ENCODE assay signal across 25 cellular contexts in genomic region chr10:110798340-110798739, GRCh38.
DNase-seq lines count a peak whose midpoint lies in the region; ATAC-seq and TF ChIP-seq lines count a peak whose summit lies in the region.
"Had no signal": no experiment of that assay in that cellular context is flagged by ENCODE, and none has a peak within 500 bp of the region (broad histone marks: within the 10 kb centered on the region; RNA-seq: fewer than 3 reads in every experiment).

No MANE protein-coding gene starts in this region.

- CTCF ChIA-PET in activated CD8-positive, alpha-beta T cell treated with anti-CD3 and anti-CD28 coated beads for 36 hours (lab: Charles Lee) = interaction anchor here (0.9 to 2.6 kb wide), 7 partner anchors 11 to 98 kb away, joined by 3 to 7 read pairs (median 4); no protein-coding TSS in a partner anchor
- CTCF ChIA-PET in activated CD8-positive, alpha-beta T cell treated with anti-CD3 and anti-CD28 coated beads, Interleukin-2, amount 10 ng/mL, durations not matched to agents 7 days and 5 days (lab: Charles Lee) = interaction anchor here (0.6 to 1.8 kb wide), 6 partner anchors 10 to 84 kb away, joined by 3 to 5 read pairs (median 3); no protein-coding TSS in a partner anchor

- no peak overlapping the region for H3K4me3 Mint-ChIP-seq in activated CD8-positive, alpha-beta T cell treated with anti-CD3 and anti-CD28 coated beads for 36 hours
- no peak overlapping the region for H3K4me3 Mint-ChIP-seq in activated CD8-positive, alpha-beta T cell treated with anti-CD3 and anti-CD28 coated beads, Interleukin-2, amount 10 ng/mL, durations not matched to agents 7 days and 5 days
- H3K4me3 Mint-ChIP-seq in activated T-helper 17 cell treated with anti-CD3 and anti-CD28 coated beads, Interleukin-2, amount 50 U/mL, for 72 hours = no peak overlapping the region
- H3K4me3 Mint-ChIP-seq in glutamatergic neuron (ENCODE audit: unreplicated experiment) = no peak overlapping the region
- peak overlapping the region in 1 of 2 donors; percentile 11 for H3K4me3 Mint-ChIP-seq in stimulated activated naive CD8-positive, alpha-beta T cell treated with anti-CD3 and anti-CD28 coated beads, Interleukin-15, amount 100 ng/mL, for 72 hours
- H3K4me3 Mint-ChIP-seq: CD14-positive monocyte; CD8-positive, alpha-beta memory T cell had no signal

- intact Hi-C loops in activated CD8-positive, alpha-beta T cell treated with anti-CD3 and anti-CD28 coated beads for 36 hours (cut with micrococcal nuclease) = no loop called here

- no peak for TF ChIP-seq CTCF in activated CD8-positive, alpha-beta T cell treated with anti-CD3 and anti-CD28 coated beads for 36 hours (IDR thresholded peaks at IDR 0.05)
- TF ChIP-seq CTCF in glutamatergic neuron (IDR thresholded peaks at IDR 0.05; ENCODE audit: partially characterized antibody, unreplicated experiment) = no peak

- no peaks in the 10 kb centered on the region for H3K9me3 Mint-ChIP-seq in activated CD8-positive, alpha-beta T cell treated with anti-CD3 and anti-CD28 coated beads for 36 hours
- no peaks in the 10 kb centered on the region for H3K9me3 Mint-ChIP-seq in activated CD8-positive, alpha-beta T cell treated with anti-CD3 and anti-CD28 coated beads, Interleukin-2, amount 10 ng/mL, durations not matched to agents 7 days and 5 days (ENCODE audit: insufficient read depth)
- no peaks in the 10 kb centered on the region for H3K9me3 Mint-ChIP-seq in activated T-helper 17 cell treated with anti-CD3 and anti-CD28 coated beads, Interleukin-2, amount 50 U/mL, for 72 hours
- H3K9me3 Mint-ChIP-seq in glutamatergic neuron (ENCODE audit: unreplicated experiment) = peaks cover 7% of the 10 kb centered on the region
- H3K9me3 Mint-ChIP-seq in stimulated activated naive CD8-positive, alpha-beta T cell treated with anti-CD3 and anti-CD28 coated beads, Interleukin-15, amount 100 ng/mL, for 72 hours = peaks cover 0 to 5% of the 10 kb centered on the region in 2 donors
- H3K9me3 Mint-ChIP-seq: CD14-positive monocyte; CD8-positive, alpha-beta memory T cell; IgD-negative memory B cell had no signal

- POLR2A ChIA-PET in activated CD8-positive, alpha-beta T cell treated with anti-CD3 and anti-CD28 coated beads for 36 hours (lab: Charles Lee) = interaction anchor here (0.8 to 1.6 kb wide), 9 partner anchors 10 to 75 kb away, joined by 3 to 5 read pairs (median 3); no protein-coding TSS in a partner anchor
- POLR2A ChIA-PET in activated CD8-positive, alpha-beta T cell treated with anti-CD3 and anti-CD28 coated beads, Interleukin-2, amount 10 ng/mL, durations not matched to agents 7 days and 5 days (lab: Charles Lee) = no interaction called here

- peaks cover 2% of the 10 kb centered on the region for H3K36me3 Mint-ChIP-seq in activated CD8-positive, alpha-beta T cell treated with anti-CD3 and anti-CD28 coated beads for 36 hours (ENCODE audit: low read depth)
- H3K36me3 Mint-ChIP-seq in activated CD8-positive, alpha-beta T cell treated with anti-CD3 and anti-CD28 coated beads, Interleukin-2, amount 10 ng/mL, durations not matched to agents 7 days and 5 days (ENCODE audit: low read depth) = no peaks in the 10 kb centered on the region
- H3K36me3 Mint-ChIP-seq in activated T-helper 17 cell treated with anti-CD3 and anti-CD28 coated beads, Interleukin-2, amount 50 U/mL, for 72 hours (ENCODE audit: low read depth) = no peaks in the 10 kb centered on the region
- H3K36me3 Mint-ChIP-seq in glutamatergic neuron (ENCODE audit: unreplicated experiment) = no peaks in the 10 kb centered on the region
- H3K36me3 Mint-ChIP-seq: CD14-positive monocyte, IgD-negative memory B cell had no signal

- ATAC-seq in activated CD8-positive, alpha-beta T cell treated with anti-CD3 and anti-CD28 coated beads for 36 hours = peak; percentile 68
- ATAC-seq in activated CD8-positive, alpha-beta T cell treated with anti-CD3 and anti-CD28 coated beads, Interleukin-2, amount 10 ng/mL, durations not matched to agents 7 days and 5 days = no peak
- ATAC-seq in activated T-helper 17 cell treated with anti-CD3 and anti-CD28 coated beads, Interleukin-2, amount 50 U/mL, for 72 hours (replicated peaks) = peak; percentile 53
- peak; percentile 19 for ATAC-seq in stimulated activated naive CD8-positive, alpha-beta T cell treated with anti-CD3 and anti-CD28 coated beads, Interleukin-15, amount 100 ng/mL, for 72 hours

- TF ChIP-seq POLR2A in erythroblast (IDR thresholded peaks at IDR 0.05; ENCODE audit: low read length) = no peak

- no peaks in the 10 kb centered on the region for H3K27me3 Mint-ChIP-seq in activated CD8-positive, alpha-beta T cell treated with anti-CD3 and anti-CD28 coated beads for 36 hours
- no peaks in the 10 kb centered on the region for H3K27me3 Mint-ChIP-seq in activated CD8-positive, alpha-beta T cell treated with anti-CD3 and anti-CD28 coated beads, Interleukin-2, amount 10 ng/mL, durations not matched to agents 7 days and 5 days (ENCODE audit: low read depth)
- H3K27me3 Mint-ChIP-seq in activated T-helper 17 cell treated with anti-CD3 and anti-CD28 coated beads, Interleukin-2, amount 50 U/mL, for 72 hours = no peaks in the 10 kb centered on the region
- peaks cover 2% of the 10 kb centered on the region for H3K27me3 Mint-ChIP-seq in glutamatergic neuron (ENCODE audit: unreplicated experiment)
- H3K27me3 Mint-ChIP-seq in stimulated activated naive CD8-positive, alpha-beta T cell treated with anti-CD3 and anti-CD28 coated beads, Interleukin-15, amount 100 ng/mL, for 72 hours = no peaks in the 10 kb centered on the region
- H3K27me3 Mint-ChIP-seq: CD8-positive, alpha-beta memory T cell had no signal

- H3K27ac Mint-ChIP-seq in activated CD8-positive, alpha-beta T cell treated with anti-CD3 and anti-CD28 coated beads for 36 hours = peak overlapping the region; percentile 92
- no peak overlapping the region for H3K27ac Mint-ChIP-seq in activated CD8-positive, alpha-beta T cell treated with anti-CD3 and anti-CD28 coated beads, Interleukin-2, amount 10 ng/mL, durations not matched to agents 7 days and 5 days
- no peak overlapping the region for H3K27ac Mint-ChIP-seq in activated T-helper 17 cell treated with anti-CD3 and anti-CD28 coated beads, Interleukin-2, amount 50 U/mL, for 72 hours
- H3K27ac Mint-ChIP-seq in glutamatergic neuron (ENCODE audit: unreplicated experiment) = peak overlapping the region; percentile 7
- H3K27ac Mint-ChIP-seq in stimulated activated naive CD8-positive, alpha-beta T cell treated with anti-CD3 and anti-CD28 coated beads, Interleukin-15, amount 100 ng/mL, for 72 hours = peak overlapping the region; percentile 34 to 92
- H3K27ac Mint-ChIP-seq: CD14-positive monocyte, IgD-negative memory B cell had no signal

- peak; percentile 52 for DNase-seq in activated CD8-positive, alpha-beta T cell treated with anti-CD3 and anti-CD28 coated beads for 36 hours
- no peak for DNase-seq in activated CD8-positive, alpha-beta T cell treated with anti-CD3 and anti-CD28 coated beads, Interleukin-2, amount 10 ng/mL, durations not matched to agents 7 days and 5 days
- DNase-seq in glutamatergic neuron (no peak), SW480 (ENCODE audit: low spot score) (no peak), erythroblast (lab: John Stamatoyannopoulos, UW) (no peak)
- DNase-seq in stimulated activated naive CD8-positive, alpha-beta T cell treated with anti-CD3 and anti-CD28 coated beads, Interleukin-15, amount 100 ng/mL, for 72 hours = no peak
- DNase-seq: 8988T; ACHN; BE2C; CD8-positive, alpha-beta memory T cell; DMS 273 treated with DMSO at 0.1 percent for 48 hours; DMS79 treated with DMSO at 0.1 percent for 48 hours; GF-D8; GOT3; MM.1S; NCI-H1694; NCI-H2081; NCI-H226; NCI-H510A; NCI-H69; Right ventricle myocardium superior; RPMI8226 had no signal

- H3K4me1 Mint-ChIP-seq in activated CD8-positive, alpha-beta T cell treated with anti-CD3 and anti-CD28 coated beads for 36 hours (ENCODE audit: low read depth) = peaks cover 30% of the 10 kb centered on the region
- H3K4me1 Mint-ChIP-seq in activated CD8-positive, alpha-beta T cell treated with anti-CD3 and anti-CD28 coated beads, Interleukin-2, amount 10 ng/mL, durations not matched to agents 7 days and 5 days (ENCODE audit: low read depth) = peaks cover 19% of the 10 kb centered on the region
- H3K4me1 Mint-ChIP-seq in activated T-helper 17 cell treated with anti-CD3 and anti-CD28 coated beads, Interleukin-2, amount 50 U/mL, for 72 hours = peaks cover 5% of the 10 kb centered on the region
- H3K4me1 Mint-ChIP-seq in glutamatergic neuron (ENCODE audit: low read depth, unreplicated experiment) = peaks cover 56% of the 10 kb centered on the region
- peaks cover 85% of the 10 kb centered on the region for H3K4me1 Mint-ChIP-seq in stimulated activated naive CD8-positive, alpha-beta T cell treated with anti-CD3 and anti-CD28 coated beads, Interleukin-15, amount 100 ng/mL, for 72 hours

Comparison
In these comparisons a context has a peak if more than half of its experiments do, and no peak if none do; other contexts are left out.
1. H3K27ac Mint-ChIP-seq: peak in activated CD8-positive, alpha-beta T cell treated with anti-CD3 and anti-CD28 coated beads for 36 hours (single experiment), glutamatergic neuron (single experiment) and stimulated activated naive CD8-positive, alpha-beta T cell treated with anti-CD3 and anti-CD28 coated beads, Interleukin-15, amount 100 ng/mL, for 72 hours (2 of 2); none in activated CD8-positive, alpha-beta T cell treated with anti-CD3 and anti-CD28 coated beads, Interleukin-2, amount 10 ng/mL, durations not matched to agents 7 days and 5 days (single experiment) and activated T-helper 17 cell treated with anti-CD3 and anti-CD28 coated beads, Interleukin-2, amount 50 U/mL, for 72 hours (single experiment).